Comparison of ENCODE assay signal across 7 cellular contexts in the genomic region with DNA sequence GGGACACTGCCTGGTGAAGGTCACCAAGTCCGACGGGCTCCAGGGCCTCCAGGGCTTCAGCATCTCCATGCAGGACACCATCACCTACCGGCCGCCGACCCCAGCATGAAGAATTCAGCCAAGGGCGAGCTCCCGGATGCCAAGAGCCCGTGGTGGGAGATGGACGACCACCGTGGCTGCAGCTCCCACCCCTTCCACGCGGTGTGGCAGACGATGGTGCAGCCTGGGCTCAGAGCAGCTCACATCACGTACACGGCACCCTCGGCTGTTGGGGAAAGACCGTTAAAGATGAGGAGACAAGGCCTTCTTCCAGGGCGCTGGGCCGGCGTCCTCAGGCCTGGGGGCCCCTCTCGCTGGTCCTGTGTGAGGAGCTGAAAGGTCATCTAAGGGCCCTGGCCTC.
"Had no signal": no experiment of that assay in that cellular context is flagged by ENCODE, and none has a peak within 500 bp of the region (broad histone marks: within the 10 kb centered on the region; RNA-seq: fewer than 3 reads in every experiment).

No MANE protein-coding gene starts in this region.

- H2AFZ ChIP-seq: GM23248 had no signal

- DNase-seq: GM23248, GOT3, HFFc6, KBM-7 had no signal

- H3K27ac ChIP-seq: GM23248, HL-60 had no signal

- H3K4me3 Mint-ChIP-seq: HFFc6, IgD-negative memory B cell had no signal

- H3K9me3 ChIP-seq: HAP-1 had no signal

- H3K36me3 ChIP-seq: HAP-1 had no signal

- H3K4me1 ChIP-seq: HAP-1 had no signal

- H3K9me3 Mint-ChIP-seq: HFFc6, IgD-negative memory B cell had no signal

- H3K36me3 Mint-ChIP-seq: IgD-negative memory B cell had no signal

- H3K27ac Mint-ChIP-seq: HFFc6 had no signal

- H3K4me1 Mint-ChIP-seq: IgD-negative memory B cell had no signal

- H3K9ac ChIP-seq: GM23248 had no signal

- H3K4me3 ChIP-seq: GM23248, HAP-1 had no signal
